17 cellular contexts compared by ENCODE assay signal in genomic region chr1:66246371-66247262, GRCh38.
DNase-seq lines count a peak whose midpoint lies in the region; ATAC-seq and TF ChIP-seq lines count a peak whose summit lies in the region.
"Had no signal": no experiment of that assay in that cellular context is flagged by ENCODE, and none has a peak within 500 bp of the region (broad histone marks: within the 10 kb centered on the region; RNA-seq: fewer than 3 reads in every experiment).

No MANE protein-coding gene starts in this region.

- no peak for DNase-seq in activated naive CD8-positive, alpha-beta T cell treated with anti-CD3 and anti-CD28 coated beads, Interleukin-2, amount 50 U/mL, for 24 hours
- DNase-seq in SK-N-MC (ENCODE audit: low read depth, low spot score), result no peak
- no peak for DNase-seq in stimulated activated effector memory CD8-positive, alpha-beta T cell treated with anti-CD3 and anti-CD28 coated beads, Interleukin-12 subunit alpha, Interleukin-12 subunit beta, amount 100 ng/mL, for 72 hours (ENCODE audit: low spot score in 2 of 2)
- DNase-seq: activated gamma-delta T cell treated with Interleukin-2 at 50 U/mL for 16 hours, endodermal cell, H9, NCI-H1694 treated with DMSO at 0.1 percent for 48 hours, right cardiac atrium, Right ventricle myocardium superior, testis had no signal

- peak overlapping the region; percentile 91 for H3K27ac ChIP-seq in SK-N-MC
- H3K27ac ChIP-seq: cardiac muscle cell, neutrophil, testis had no signal

- H3K36me3 ChIP-seq in SK-N-MC (ENCODE audit: insufficient read depth, low read length), result no peaks in the 10 kb centered on the region
- H3K36me3 ChIP-seq: cardiac muscle cell, neutrophil had no signal

- H3K4me3 ChIP-seq in SK-N-MC, result peak overlapping the region; percentile 39
- H3K4me3 ChIP-seq: cardiac muscle cell, testis had no signal

- no peaks in the 10 kb centered on the region for H3K27me3 Mint-ChIP-seq in activated naive CD8-positive, alpha-beta T cell
- no peaks in the 10 kb centered on the region for H3K27me3 Mint-ChIP-seq in activated naive CD8-positive, alpha-beta T cell treated with anti-CD3 and anti-CD28 coated beads, Interleukin-2, amount 50 U/mL, for 24 hours
- peaks cover 3% of the 10 kb centered on the region for H3K27me3 Mint-ChIP-seq in brain

- H3K9me3 ChIP-seq in SK-N-MC (ENCODE audit: low read depth, low read length), result no peaks in the 10 kb centered on the region
- H3K9me3 ChIP-seq: neutrophil, testis had no signal

- no peak for ATAC-seq in activated naive CD8-positive, alpha-beta T cell treated with anti-CD3 and anti-CD28 coated beads, Interleukin-2, amount 50 U/mL, for 24 hours
- peak; percentile 54 for ATAC-seq in stimulated activated effector memory CD8-positive, alpha-beta T cell treated with anti-CD3 and anti-CD28 coated beads, Interleukin-12 subunit alpha, Interleukin-12 subunit beta, amount 100 ng/mL, for 72 hours
- ATAC-seq in HG02884 (IDR thresholded peaks at IDR 0.05; ENCODE audit: unreplicated experiment) (no peak), HG03432 (IDR thresholded peaks at IDR 0.05; ENCODE audit: unreplicated experiment) (no peak), GM19467 (IDR thresholded peaks at IDR 0.05; ENCODE audit: unreplicated experiment) (no peak)
- ATAC-seq: right cardiac atrium had no signal

- H3K9me3 Mint-ChIP-seq in activated naive CD8-positive, alpha-beta T cell (ENCODE audit: low read depth), result no peaks in the 10 kb centered on the region
- no peaks in the 10 kb centered on the region for H3K9me3 Mint-ChIP-seq in activated naive CD8-positive, alpha-beta T cell treated with anti-CD3 and anti-CD28 coated beads, Interleukin-2, amount 50 U/mL, for 24 hours
- peaks cover 0 to under 1% (median 0%) of the 10 kb centered on the region in 5 experiments for H3K9me3 Mint-ChIP-seq in brain
- H3K9me3 Mint-ChIP-seq in stimulated activated effector memory CD8-positive, alpha-beta T cell treated with anti-CD3 and anti-CD28 coated beads, Interleukin-12 subunit alpha, Interleukin-12 subunit beta, amount 100 ng/mL, for 72 hours, result no peaks in the 10 kb centered on the region
- H3K9me3 Mint-ChIP-seq: endodermal cell, H9 had no signal

- TF ChIP-seq CTCF in brain (conservative IDR thresholded peaks at IDR 0.05), result no peak

- no peak overlapping the region for H3K4me3 Mint-ChIP-seq in activated naive CD8-positive, alpha-beta T cell
- no peak overlapping the region for H3K4me3 Mint-ChIP-seq in activated naive CD8-positive, alpha-beta T cell treated with anti-CD3 and anti-CD28 coated beads, Interleukin-2, amount 50 U/mL, for 24 hours
- peak overlapping the region in 1 of 5 experiments; percentile 4 for H3K4me3 Mint-ChIP-seq in brain
- peak overlapping the region; percentile 68 for H3K4me3 Mint-ChIP-seq in stimulated activated effector memory CD8-positive, alpha-beta T cell treated with anti-CD3 and anti-CD28 coated beads, Interleukin-12 subunit alpha, Interleukin-12 subunit beta, amount 100 ng/mL, for 72 hours
- H3K4me3 Mint-ChIP-seq: endodermal cell, H9 had no signal

- peak overlapping the region; percentile 3 for H3K27ac Mint-ChIP-seq in activated naive CD8-positive, alpha-beta T cell
- no peak overlapping the region for H3K27ac Mint-ChIP-seq in activated naive CD8-positive, alpha-beta T cell treated with anti-CD3 and anti-CD28 coated beads, Interleukin-2, amount 50 U/mL, for 24 hours
- peak overlapping the region; percentile 25 to 84 (median 56) for H3K27ac Mint-ChIP-seq in brain
- H3K27ac Mint-ChIP-seq in stimulated activated effector memory CD8-positive, alpha-beta T cell treated with anti-CD3 and anti-CD28 coated beads, Interleukin-12 subunit alpha, Interleukin-12 subunit beta, amount 100 ng/mL, for 72 hours, result peak overlapping the region; percentile 80
- H3K27ac Mint-ChIP-seq: endodermal cell, H9 had no signal

- H3K36me3 Mint-ChIP-seq in activated naive CD8-positive, alpha-beta T cell, result no peaks in the 10 kb centered on the region
- H3K36me3 Mint-ChIP-seq in activated naive CD8-positive, alpha-beta T cell treated with anti-CD3 and anti-CD28 coated beads, Interleukin-2, amount 50 U/mL, for 24 hours (ENCODE audit: low read depth), result no peaks in the 10 kb centered on the region
- H3K36me3 Mint-ChIP-seq in brain, result peaks cover 4% of the 10 kb centered on the region
- H3K36me3 Mint-ChIP-seq in stimulated activated effector memory CD8-positive, alpha-beta T cell treated with anti-CD3 and anti-CD28 coated beads, Interleukin-12 subunit alpha, Interleukin-12 subunit beta, amount 100 ng/mL, for 72 hours, result peaks cover 4% of the 10 kb centered on the region

- peaks cover 23% of the 10 kb centered on the region for H3K4me1 Mint-ChIP-seq in activated naive CD8-positive, alpha-beta T cell (ENCODE audit: low read depth)
- peaks cover 9% of the 10 kb centered on the region for H3K4me1 Mint-ChIP-seq in activated naive CD8-positive, alpha-beta T cell treated with anti-CD3 and anti-CD28 coated beads, Interleukin-2, amount 50 U/mL, for 24 hours
- peaks cover 5% of the 10 kb centered on the region for H3K4me1 Mint-ChIP-seq in brain
- H3K4me1 Mint-ChIP-seq in stimulated activated effector memory CD8-positive, alpha-beta T cell treated with anti-CD3 and anti-CD28 coated beads, Interleukin-12 subunit alpha, Interleukin-12 subunit beta, amount 100 ng/mL, for 72 hours, result peaks cover 44% of the 10 kb centered on the region

- no peak overlapping the region for H3K9ac ChIP-seq in SK-N-MC (ENCODE audit: insufficient read length)
